ENCODE assay signal across 27 cellular contexts in genomic region chrX:54184474-54184873, GRCh38.
"Had no signal": no experiment of that assay in that cellular context is flagged by ENCODE, and none has a peak within 500 bp of the region (broad histone marks: within the 10 kb centered on the region; RNA-seq: fewer than 3 reads in every experiment).

No MANE protein-coding gene starts in this region.

- H3K27ac Mint-ChIP-seq: effector memory CD8-positive, alpha-beta T cell; neural progenitor cell; progenitor cell of endocrine pancreas; stimulated activated naive CD8-positive, alpha-beta T cell treated with anti-CD3 and anti-CD28 coated beads, Interleukin-15, Interleukin-2, amounts not matched to agents 100 ng/mL and 50 ng/mL, for 24 hours had no signal

- H3K27ac ChIP-seq: left lung, neural progenitor cell, parathyroid adenoma, right lobe of liver, upper lobe of right lung had no signal

- H2AFZ ChIP-seq: parathyroid adenoma had no signal

- H3K36me3 ChIP-seq: esophagus squamous epithelium, heart right ventricle, left lung, neural progenitor cell, right lobe of liver, thoracic aorta, transverse colon, upper lobe of right lung, uterus had no signal

- H3K27me3 ChIP-seq: esophagus squamous epithelium, left lung, neural progenitor cell, right lobe of liver, transverse colon, upper lobe of right lung, uterus had no signal

- H3K9ac ChIP-seq: neural progenitor cell, parathyroid adenoma had no signal

- H3K27me3 Mint-ChIP-seq: effector memory CD8-positive, alpha-beta T cell; progenitor cell of endocrine pancreas; stimulated activated naive B cell treated with anti-CD40 and anti-IgM and Interleukin-4, amounts not matched to agents 10 μg/mL and 1 μg/mL and 100 μg/mL, for 72 hours; stimulated activated naive CD8-positive, alpha-beta T cell treated with anti-CD3 and anti-CD28 coated beads, Interleukin-15, Interleukin-2, amounts not matched to agents 100 ng/mL and 50 ng/mL, for 24 hours had no signal

- H3K9me3 ChIP-seq: esophagus squamous epithelium, heart right ventricle, left lung, mucosa of descending colon, right lobe of liver, thoracic aorta, transverse colon, upper lobe of right lung, uterus had no signal

- H3K4me1 ChIP-seq: uterus had no signal

- DNase-seq: effector memory CD8-positive, alpha-beta T cell; erythroblast; esophagus squamous epithelium; foreskin melanocyte; glutamatergic neuron; heart right ventricle; hippocampal formation; left cardiac atrium; left lung; mesenchymal stem cell; naive B cell; right lobe of liver; small intestine; stimulated activated CD4-positive, alpha-beta T cell treated with anti-CD3 and anti-CD28 coated beads, Interleukin-15, amount 100 ng/mL, for 24 hours; stimulated activated CD4-positive, alpha-beta T cell treated with anti-CD3 and anti-CD28 coated beads, Interleukin-2, amount 100 ng/mL, for 48 hours; stimulated activated naive B cell treated with anti-CD40 and anti-IgM and Interleukin-4, amounts not matched to agents 10 μg/mL and 1 μg/mL and 100 μg/mL, for 72 hours; transverse colon; upper lobe of right lung; uterus had no signal

- H3K4me3 ChIP-seq: mucosa of descending colon, uterus had no signal

- H3K36me3 Mint-ChIP-seq: mesothelial cell of epicardium, naive B cell, neural progenitor cell had no signal

- H3K9me3 Mint-ChIP-seq: effector memory CD8-positive, alpha-beta T cell; natural killer cell treated with Interleukin-12 subunit alpha and Interleukin-12 subunit beta and Interleukin-15 and Interleukin-18, amount 100 ng/mL, for 72 hours; stimulated activated naive CD8-positive, alpha-beta T cell treated with anti-CD3 and anti-CD28 coated beads, Interleukin-15, Interleukin-2, amounts not matched to agents 100 ng/mL and 50 ng/mL, for 24 hours had no signal

- ATAC-seq: effector memory CD8-positive, alpha-beta T cell; heart right ventricle; left cardiac atrium; left lung; mucosa of descending colon; natural killer cell treated with Interleukin-12 subunit alpha and Interleukin-12 subunit beta and Interleukin-15 and Interleukin-18, amount 100 ng/mL, for 72 hours; right lobe of liver; stimulated activated naive B cell treated with anti-CD40 and anti-IgM and Interleukin-4, amounts not matched to agents 10 μg/mL and 1 μg/mL and 100 μg/mL, for 72 hours; upper lobe of right lung had no signal
